18 cellular contexts compared by ENCODE assay signal in the genomic region with DNA sequence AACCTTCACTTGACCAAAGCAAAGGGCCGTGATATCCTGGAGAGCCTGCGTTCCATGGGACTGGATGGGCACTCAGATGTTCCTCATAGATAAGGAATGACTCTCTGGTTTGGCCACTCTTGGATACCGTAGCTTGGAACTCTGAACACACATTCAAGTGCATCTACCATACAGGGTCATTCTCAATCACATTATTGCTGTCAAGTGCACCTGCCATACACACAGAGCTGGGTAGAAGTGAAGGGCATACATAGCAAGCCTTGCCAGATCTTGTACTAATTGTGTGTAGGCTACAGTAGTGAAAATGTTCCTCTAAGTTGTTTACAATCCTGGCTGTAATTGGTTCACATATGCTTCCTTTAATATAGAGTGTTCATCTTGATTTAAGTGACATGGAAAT.
"Had no signal": no experiment of that assay in that cellular context is flagged by ENCODE, and none has a peak within 500 bp of the region (broad histone marks: within the 10 kb centered on the region; RNA-seq: fewer than 3 reads in every experiment).

No MANE protein-coding gene starts in this region.

- H3K9me3 ChIP-seq: esophagus squamous epithelium, transverse colon had no signal

- DNase-seq: activated B cell treated with CpG ODN at 0.5 μM for 24 hours; activated CD4-positive, alpha-beta T cell treated with anti-CD3 and anti-CD28 coated beads for 48 hours; activated CD8-positive, alpha-beta memory T cell treated with anti-CD3 and anti-CD28 coated beads, Interleukin-2, amount 50 U/mL, for 4 hours; activated CD8-positive, alpha-beta T cell treated with anti-CD3 and anti-CD28 coated beads, Interleukin-2, amount 10 ng/mL, durations not matched to agents 7 days and 5 days; activated gamma-delta T cell; activated T-cell treated with anti-CD3 and anti-CD28 coated beads, Interleukin-2, amount 50 U/mL, for 72 hours; amniotic stem cell; esophagus squamous epithelium; glutamatergic neuron; mesendoderm; posterior cingulate gyrus; retina; stimulated activated CD4-positive, alpha-beta T cell treated with anti-CD3 and anti-CD28 coated beads, Interleukin-12 subunit alpha, Interleukin-12 subunit beta, amount 100 ng/mL, for 4 hours; T-helper 17 cell; transverse colon had no signal

- H3K27ac ChIP-seq: coronary artery, esophagus squamous epithelium, transverse colon had no signal

- ATAC-seq: activated CD8-positive, alpha-beta T cell treated with anti-CD3 and anti-CD28 coated beads, Interleukin-2, amount 10 ng/mL, durations not matched to agents 7 days and 5 days; activated T-cell treated with anti-CD3 and anti-CD28 coated beads, Interleukin-2, amount 50 U/mL, for 72 hours; natural killer cell treated with Interleukin-12 subunit alpha and Interleukin-12 subunit beta and Interleukin-15 and Interleukin-18, amount 100 ng/mL, for 72 hours; stimulated activated memory B cell treated with anti-CD40 and anti-IgM and Interleukin-4, amounts not matched to agents 10 μg/mL and 1 μg/mL and 100 μg/mL, for 72 hours; T-helper 17 cell had no signal

- H3K4me3 ChIP-seq: coronary artery, esophagus squamous epithelium, transverse colon had no signal

- H3K27me3 ChIP-seq: esophagus squamous epithelium, transverse colon had no signal

- H3K36me3 ChIP-seq: esophagus squamous epithelium, transverse colon had no signal
